ENCODE assay signal across 2 cellular contexts in the genomic region with DNA sequence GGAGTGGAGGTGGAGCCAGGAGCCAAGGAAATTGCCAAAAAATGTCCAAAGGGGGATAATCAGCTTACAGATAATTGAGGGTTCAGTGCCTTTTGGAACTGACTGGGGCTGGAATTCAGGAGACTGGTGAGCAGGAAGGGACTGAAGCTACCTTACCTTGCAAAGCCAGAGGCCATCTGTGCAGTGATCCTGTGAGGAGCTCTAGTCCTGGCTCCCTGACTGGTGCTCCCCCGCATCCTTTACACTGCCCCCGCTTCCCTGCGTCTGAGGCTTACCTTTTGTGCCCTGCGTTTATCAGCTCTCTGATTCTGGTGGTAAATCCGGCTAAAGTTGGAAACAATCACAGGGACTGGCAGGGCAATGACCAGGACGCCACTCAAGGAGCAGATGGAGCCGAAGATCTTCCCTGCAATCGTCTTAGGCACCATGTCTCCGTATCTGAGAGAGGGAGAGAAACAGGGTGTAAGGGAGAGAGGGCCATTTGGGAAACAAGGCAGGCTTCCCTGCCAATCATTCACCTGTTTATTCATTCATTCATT.
TF ChIP-seq lines count a peak whose summit lies in the region.

No MANE protein-coding gene starts in this region.

TF ChIP-seq in HEK293, 187 proteins besides CTCF, POLR2A, EP300 and RAD21:
- TF ChIP-seq PRDM10 (tag by site-specific recombination; IDR thresholded peaks at IDR 0.05): peak; percentile 87
- no peak for TF ChIP-seq ZNF121 (tag by site-specific recombination; IDR thresholded peaks at IDR 0.05)
- TF ChIP-seq ZNF510 (tag by site-specific recombination; IDR thresholded peaks at IDR 0.05; ENCODE audit: insufficient replicate concordance): no peak
- TF ChIP-seq ZNF549 (tag by site-specific recombination; IDR thresholded peaks at IDR 0.05): no peak
- TF ChIP-seq EGR2 (tag by site-specific recombination; IDR thresholded peaks at IDR 0.05; ENCODE audit: low read depth): no peak
- TF ChIP-seq ZNF169 (tag by site-specific recombination; IDR thresholded peaks at IDR 0.05): no peak
TF ChIP-seq in HEK293: peak in this region for 1.

TF ChIP-seq in K562, 482 proteins besides CTCF, POLR2A, EP300 and RAD21:
- TF ChIP-seq CHD1 (IDR thresholded peaks at IDR 0.05; ENCODE audit: low read length): no peak
- no peak for TF ChIP-seq NONO (IDR thresholded peaks at IDR 0.05; ENCODE audit: low read depth in 2 of 2, low read length in 1 of 2)
- TF ChIP-seq POLR2G (IDR thresholded peaks at IDR 0.05; ENCODE audit: low read depth, low read length): no peak
- TF ChIP-seq NCOA1 (IDR thresholded peaks at IDR 0.05; ENCODE audit: low read depth): no peak
- TF ChIP-seq ZNF444 (CRISPR knock-in tag; IDR thresholded peaks at IDR 0.05): no peak
- no peak for TF ChIP-seq CXXC5 (CRISPR knock-in tag; IDR thresholded peaks at IDR 0.05)
- no peak for TF ChIP-seq TCFL5 (CRISPR knock-in tag; conservative IDR thresholded peaks at IDR 0.05)
- TF ChIP-seq ZBTB2 (IDR thresholded peaks at IDR 0.05): no peak
- no peak for TF ChIP-seq BCL6 (CRISPR knock-in tag; IDR thresholded peaks at IDR 0.05)
- TF ChIP-seq CBFA2T2 (conservative IDR thresholded peaks at IDR 0.05): no peak
- TF ChIP-seq HCFC1 (IDR thresholded peaks at IDR 0.05; ENCODE audit: low read depth, low read length): no peak
- TF ChIP-seq MCM5 (IDR thresholded peaks at IDR 0.05; ENCODE audit: low read depth): no peak
- TF ChIP-seq PREB (CRISPR knock-in tag; IDR thresholded peaks at IDR 0.05): no peak
- TF ChIP-seq LCOR (CRISPR knock-in tag; IDR thresholded peaks at IDR 0.05): no peak
- no peak for TF ChIP-seq ZBTB1 (CRISPR knock-in tag; IDR thresholded peaks at IDR 0.05; ENCODE audit: borderline replicate concordance, low read depth)
- TF ChIP-seq NFXL1 (CRISPR knock-in tag; IDR thresholded peaks at IDR 0.05): no peak
- TF ChIP-seq, protein P1, sequence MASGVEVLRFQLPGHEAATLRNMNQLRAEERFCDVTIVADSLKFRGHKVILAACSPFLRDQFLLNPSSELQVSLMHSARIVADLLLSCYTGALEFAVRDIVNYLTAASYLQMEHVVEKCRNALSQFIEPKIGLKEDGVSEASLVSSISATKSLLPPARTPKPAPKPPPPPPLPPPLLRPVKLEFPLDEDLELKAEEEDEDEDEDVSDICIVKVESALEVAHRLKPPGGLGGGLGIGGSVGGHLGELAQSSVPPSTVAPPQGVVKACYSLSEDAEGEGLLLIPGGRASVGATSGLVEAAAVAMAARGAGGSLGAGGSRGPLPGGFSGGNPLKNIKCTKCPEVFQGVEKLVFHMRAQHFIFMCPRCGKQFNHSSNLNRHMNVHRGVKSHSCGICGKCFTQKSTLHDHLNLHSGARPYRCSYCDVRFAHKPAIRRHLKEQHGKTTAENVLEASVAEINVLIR (CRISPR knock-in tag; IDR thresholded peaks at IDR 0.05): no peak
- TF ChIP-seq ZNF707 (CRISPR knock-in tag; conservative IDR thresholded peaks at IDR 0.05): no peak
- TF ChIP-seq ZSCAN29 (IDR thresholded peaks at IDR 0.05): no peak
